ENCODE assay signal across 8 cellular contexts in the genomic region with DNA sequence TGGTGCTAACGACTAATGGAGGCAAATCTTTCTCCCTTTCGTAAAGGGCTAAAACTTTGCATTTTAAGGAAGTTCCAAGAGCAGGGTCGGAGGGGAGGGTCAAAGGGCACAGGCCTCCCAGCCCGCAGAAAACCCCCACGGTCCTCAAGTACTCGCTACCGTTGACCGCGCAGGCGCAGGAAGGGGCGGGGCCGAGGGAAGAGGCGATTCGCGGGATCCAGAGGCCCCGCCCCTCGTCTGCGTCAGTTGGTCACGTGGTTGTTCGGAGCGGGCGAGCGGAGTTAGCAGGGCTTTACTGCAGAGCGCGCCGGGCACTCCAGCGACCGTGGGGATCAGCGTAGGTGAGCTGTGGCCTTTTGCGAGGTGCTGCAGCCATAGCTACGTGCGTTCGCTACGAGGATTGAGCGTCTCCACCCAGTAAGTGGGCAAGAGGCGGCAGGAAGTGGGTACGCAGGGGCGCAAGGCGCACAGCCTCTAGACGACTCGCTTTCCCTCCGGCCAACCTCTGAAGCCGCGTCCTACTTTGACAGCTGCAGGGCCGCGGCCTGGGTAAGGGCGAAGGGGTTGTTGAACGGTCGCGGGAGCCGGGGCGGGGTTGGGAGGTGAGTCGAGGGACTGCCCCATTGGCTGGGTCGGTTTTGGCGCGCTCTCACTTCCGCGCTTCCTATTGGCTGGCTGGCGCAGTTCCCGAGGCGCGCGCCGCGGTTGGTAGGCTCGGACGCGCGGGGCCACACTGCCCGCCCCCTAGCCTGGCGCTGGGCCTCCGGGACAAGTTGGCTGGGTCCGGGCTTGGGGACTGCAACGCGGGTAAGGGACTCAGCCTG. TPM values are rescaled to one million over a fixed set of nuclear protein-coding genes. Genes with fewer than 3 reads are reported as not detected.
DNase-seq lines count a peak whose midpoint lies in the region; ATAC-seq and TF ChIP-seq lines count a peak whose summit lies in the region.

GMNN (plus strand) TSS at position 242 of the 824 bp plus-strand sequence. CDS start 2,310 bp downstream, outside the sequence.

- H3K4me3 ChIP-seq in HFF-Myc (replicated peaks; ENCODE audit: low read depth, low read length): peak within 1 kb of the TSS; percentile 95
- peak within 1 kb of the TSS; percentile 90 for H3K4me3 ChIP-seq in SJSA1
- H3K4me3 ChIP-seq in neural progenitor cell: peak within 1 kb of the TSS; percentile 85
- H3K4me3 ChIP-seq in stomach smooth muscle (ENCODE audit: low read length in 2 of 2): peak within 1 kb of the TSS; percentile 100

- H3K4me2 ChIP-seq in neural progenitor cell: peak within 1 kb of the TSS; percentile 92

- H3K36me3 Mint-ChIP-seq in neural progenitor cell: peaks cover 10% of the 10 kb centered on the region

- peaks cover 14% of the 10 kb centered on the region for H3F3A ChIP-seq in neural progenitor cell (ENCODE audit: low read depth)

- H3K4me1 ChIP-seq in SJSA1 (replicated peaks): peaks cover 28% of the 10 kb centered on the region
- H3K4me1 ChIP-seq in foreskin keratinocyte: peaks cover 5% of the 10 kb centered on the region
- peaks cover 19% of the 10 kb centered on the region for H3K4me1 ChIP-seq in neural progenitor cell
- H3K4me1 ChIP-seq in stomach smooth muscle (ENCODE audit: control insufficient read depth, insufficient read depth, low read length): peaks cover 3% of the 10 kb centered on the region

- H3K36me3 ChIP-seq in SJSA1: peaks cover 44% of the 10 kb centered on the region
- peaks cover 11% of the 10 kb centered on the region for H3K36me3 ChIP-seq in neural progenitor cell
- no peaks in the 10 kb centered on the region for H3K36me3 ChIP-seq in stomach smooth muscle (ENCODE audit: control insufficient read depth in 2 of 2, insufficient read depth in 2 of 2, low read length in 2 of 2)

- H3K9me3 ChIP-seq in SJSA1 (replicated peaks): no peaks in the 10 kb centered on the region
- no peaks in the 10 kb centered on the region for H3K9me3 ChIP-seq in neural progenitor cell (ENCODE audit: low read depth)
- no peaks in the 10 kb centered on the region for H3K9me3 ChIP-seq in stomach smooth muscle (ENCODE audit: control insufficient read depth in 2 of 2, low read length in 2 of 2)

- H3K9me3 Mint-ChIP-seq in neural progenitor cell: no peaks in the 10 kb centered on the region

- DNase-seq in GM04503 (ENCODE audit: low read depth) (peak; percentile 43), HFF-Myc (ENCODE audit: extremely low read depth, low read depth) (peak; percentile 72), MV-4-11 (lab: John Stamatoyannopoulos, UW) (peak; percentile 98), SJSA1 (ENCODE audit: low read depth in 1 of 2, low spot score in 2 of 2) (peak; percentile 92 to 98), foreskin keratinocyte (peak; percentile 70 to 87), neural progenitor cell (ENCODE audit: low spot score) (peak; percentile 98)
- DNase-seq in activated naive CD4-positive, alpha-beta T cell (lab: John Stamatoyannopoulos, UW): peak; percentile 89 to 97 (median 92)

- H3K9ac ChIP-seq in neural progenitor cell (peak within 1 kb of the TSS; percentile 92), stomach smooth muscle (ENCODE audit: low read length in 2 of 2) (peak within 1 kb of the TSS; percentile 82 to 90)

- peak within 1 kb of the TSS; percentile 97 for H3K4me3 Mint-ChIP-seq in neural progenitor cell

- H4K20me1 ChIP-seq in neural progenitor cell (ENCODE audit: low read depth): peaks cover 45% of the 10 kb centered on the region

- ATAC-seq in foreskin keratinocyte: peak; percentile 95

- H3K4me1 Mint-ChIP-seq in neural progenitor cell: peaks cover 33% of the 10 kb centered on the region

- H3K27ac Mint-ChIP-seq in neural progenitor cell: peak within 1 kb of the TSS; percentile 93

- H2AFZ ChIP-seq in neural progenitor cell (replicated peaks): peak within 1 kb of the TSS; percentile 86

- H3K79me2 ChIP-seq in neural progenitor cell (ENCODE audit: low read depth): peaks cover 52% of the 10 kb centered on the region

- H3K27me3 ChIP-seq in SJSA1 (replicated peaks) (no peaks in the 10 kb centered on the region), foreskin keratinocyte (no peaks in the 10 kb centered on the region), neural progenitor cell (no peaks in the 10 kb centered on the region), stomach smooth muscle (ENCODE audit: control insufficient read depth in 1 of 2, insufficient read depth in 2 of 2, low read length in 2 of 2) (no peaks in the 10 kb centered on the region)

- peak within 1 kb of the TSS; percentile 97 for H3K27ac ChIP-seq in SJSA1
- H3K27ac ChIP-seq in foreskin keratinocyte: peak within 1 kb of the TSS; percentile 94
- H3K27ac ChIP-seq in neural progenitor cell: peak within 1 kb of the TSS; percentile 97
- H3K27ac ChIP-seq in stomach smooth muscle (ENCODE audit: low read length): peak within 1 kb of the TSS; percentile 85

- TF ChIP-seq CTCF in HFF-Myc (IDR thresholded peaks at IDR 0.05; ENCODE audit: low read depth, low read length, missing control alignments) (no peak), foreskin keratinocyte (conservative IDR thresholded peaks at IDR 0.05) (no peak), neural progenitor cell (IDR thresholded peaks at IDR 0.05) (no peak)

- no peaks in the 10 kb centered on the region for H3K27me3 Mint-ChIP-seq in neural progenitor cell (ENCODE audit: insufficient read depth, low read depth)

RNA-seq across cellular contexts. Expression of gene GMNN, which starts in this region (rescaled TPM):
- total RNA-seq in SJSA1 (2014; rRNA removed; shearing (Covaris generic)): 88.5 and 102 TPM in 2 replicates
- total RNA-seq in foreskin keratinocyte: 68.2 and 77.6 TPM in 2 replicates
- 70.6 and 86.7 TPM in 2 replicates for polyA plus RNA-seq in foreskin keratinocyte
- 69.1 and 98.5 TPM in 2 replicates for total RNA-seq in neural progenitor cell (ENCODE audit: low replicate concordance)

Comparison
In these comparisons a context has a peak if more than half of its experiments do, and no peak if none do; other contexts are left out.
1. Peak in every context shown above with its lines: DNase-seq, ATAC-seq, H3K4me3 ChIP-seq and H3K27ac ChIP-seq.
2. DNase-seq: peak in every context shown above with its lines; median percentile 98 in MV-4-11; 98 in neural progenitor cell; 95 in SJSA1; 92 in activated naive CD4-positive, alpha-beta T cell; 78 in foreskin keratinocyte; 72 in HFF-Myc; 43 in GM04503.